ENCODE assay signal across 14 cellular contexts in the genomic region with DNA sequence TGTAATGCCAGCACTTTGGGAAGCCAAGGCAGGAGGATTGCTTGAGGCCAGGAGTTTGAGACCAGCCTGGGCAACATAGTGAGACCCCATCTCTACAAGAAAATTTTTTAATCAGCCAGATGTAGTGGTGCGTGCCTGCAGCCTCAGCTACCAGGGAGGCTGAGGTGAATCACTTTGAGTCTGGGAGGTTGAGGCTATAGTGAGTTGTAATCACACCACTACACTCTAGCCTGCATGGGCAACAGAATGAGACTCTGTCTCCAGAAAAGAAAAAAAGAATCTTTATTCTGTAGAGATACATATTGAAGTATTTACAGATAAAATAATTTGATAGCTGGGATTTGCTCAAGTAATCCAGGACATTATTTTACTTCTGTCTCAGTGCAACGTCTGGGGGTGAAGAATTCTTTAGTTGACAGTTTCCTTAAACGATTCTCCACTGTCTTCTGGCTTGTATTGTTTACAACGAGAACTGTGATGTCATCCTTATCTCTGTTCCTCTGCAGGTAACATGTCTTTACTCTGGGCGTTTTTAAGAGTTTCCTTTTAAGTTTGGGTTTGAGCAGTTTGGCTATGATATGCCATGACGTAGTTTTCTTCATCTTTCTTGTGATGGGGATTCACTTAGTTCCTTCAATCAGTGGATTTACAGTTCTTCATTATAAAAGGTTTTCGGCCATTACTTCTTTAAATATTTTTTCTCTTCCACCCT.
"Had no signal": no experiment of that assay in that cellular context is flagged by ENCODE, and none has a peak within 500 bp of the region (broad histone marks: within the 10 kb centered on the region; RNA-seq: fewer than 3 reads in every experiment).

No MANE protein-coding gene starts in this region.

- H3K9me3 Mint-ChIP-seq: memory B cell had no signal

- H3K4me3 ChIP-seq: coronary artery, gastroesophageal sphincter, left lung, psoas muscle, sigmoid colon, upper lobe of right lung had no signal

- H3K27ac Mint-ChIP-seq: memory B cell had no signal

- H3K4me3 Mint-ChIP-seq: memory B cell had no signal

- H3K9me3 ChIP-seq: gastroesophageal sphincter, left lung, psoas muscle, sigmoid colon, upper lobe of right lung had no signal

- ATAC-seq: gastroesophageal sphincter, left lung, psoas muscle, upper lobe of right lung had no signal

- H3K4me1 ChIP-seq: upper lobe of right lung had no signal

- H3K27me3 Mint-ChIP-seq: memory B cell had no signal

- H3K27ac ChIP-seq: coronary artery, epithelial cell of prostate, gastroesophageal sphincter, left lung, sigmoid colon, upper lobe of right lung had no signal

- DNase-seq: activated naive CD4-positive, alpha-beta T cell treated with Interleukin-2 at 50 U/mL for 16 hours; activated T-cell treated with anti-CD3 and anti-CD28 coated beads for 4 hours; caudate nucleus; effector CD4-positive, alpha-beta T cell; left lung; psoas muscle; sigmoid colon; stimulated activated CD4-positive, alpha-beta T cell treated with anti-CD3 and anti-CD28 coated beads, Interleukin-2, amount 100 ng/mL, for 24 hours; stimulated activated naive CD4-positive, alpha-beta T cell treated with Interleukin-2 at 50 U/mL for 16 hours; upper lobe of right lung had no signal
